ENCODE assay signal across 7 cellular contexts in genomic region chr18:109130-109921, GRCh38. TPM values are rescaled to one million over a fixed set of nuclear protein-coding genes. Genes with fewer than 3 reads are reported as not detected.
DNase-seq lines count a peak whose midpoint lies in the region; ATAC-seq and TF ChIP-seq lines count a peak whose summit lies in the region.
"Not testable (repeated sequence)": the region's sequence is repeated elsewhere in the genome, so short reads cannot be mapped to it uniquely, and the experiment has no call there.

No MANE protein-coding gene starts in this region.

- in situ Hi-C loops in GM13976 (cut with MboI; ENCODE audit: low sequenced_read_pairs, unreplicated experiment), result not testable (repeated sequence)

- not testable (repeated sequence) for H3K27me3 ChIP-seq in OCI-LY3 (ENCODE audit: low read depth, low read length); heart left ventricle; parathyroid adenoma (ENCODE audit: control insufficient read depth, insufficient read depth, low read length)

- H3K4me2 ChIP-seq in OCI-LY3 (ENCODE audit: low read length); parathyroid adenoma (ENCODE audit: low read length): not testable (repeated sequence)

- not testable (repeated sequence) for DNase-seq in GM13976 (ENCODE audit: low spot score)
- peak; percentile 46 for DNase-seq in activated CD4-positive, alpha-beta memory T cell treated with anti-CD3 and anti-CD28 coated beads for 36 hours
- peak; percentile 60 for DNase-seq in central memory CD4-positive, alpha-beta T cell
- peak in 1 of 5 donors; percentile 36 for DNase-seq in heart left ventricle

- not testable (repeated sequence) for H3K79me2 ChIP-seq in OCI-LY3 (ENCODE audit: low read length); parathyroid adenoma

- POLR2A ChIA-PET in activated CD4-positive, alpha-beta memory T cell treated with anti-CD3 and anti-CD28 coated beads for 36 hours (lab: Charles Lee), result not testable (repeated sequence)

- TF ChIP-seq CTCF in GM13976 (IDR thresholded peaks at IDR 0.05; ENCODE audit: borderline replicate concordance, control extremely low read depth, extremely low read depth, insufficient read depth, missing control alignments) (peak; percentile 27), OCI-LY3 (IDR thresholded peaks at IDR 0.05; ENCODE audit: low read depth, low read length) (peak; percentile 20; the same call in 1 of the 2 replicates), heart left ventricle (IDR thresholded peaks at IDR 0.05) (peak in 1 of 12 donors; percentile 6)
- not testable (repeated sequence) for TF ChIP-seq CTCF in parathyroid adenoma (IDR thresholded peaks at IDR 0.05)

- ATAC-seq in HG02759 (IDR thresholded peaks at IDR 0.05; ENCODE audit: unreplicated experiment), result peak; percentile 12
- ATAC-seq in heart left ventricle, result peak in 3 of 4 donors; percentile 22 to 46 (median 27)

- 29 to 43% (median 34%) methylated on average over 7 of the region's 7 CpGs for WGBS in heart left ventricle, 4 donors

- peaks cover 12% of the 10 kb centered on the region for H3K4me1 Mint-ChIP-seq in activated CD4-positive, alpha-beta memory T cell treated with anti-CD3 and anti-CD28 coated beads for 36 hours (ENCODE audit: low read depth)

- intact Hi-C loops in activated CD4-positive, alpha-beta memory T cell treated with anti-CD3 and anti-CD28 coated beads for 36 hours (cut with micrococcal nuclease); heart left ventricle (cut with DNase I): not testable (repeated sequence)

- not testable (repeated sequence) for H3K36me3 ChIP-seq in OCI-LY3 (replicated peaks; ENCODE audit: low read depth, low read length); heart left ventricle; parathyroid adenoma (ENCODE audit: control insufficient read depth, insufficient read depth, low read length)

- H3K27ac ChIP-seq in OCI-LY3 (ENCODE audit: low read length); heart left ventricle: not testable (repeated sequence)
- H3K27ac ChIP-seq in parathyroid adenoma, result peak overlapping the region; percentile 93

- H2AFZ ChIP-seq in OCI-LY3 (ENCODE audit: low read depth, low read length); parathyroid adenoma: not testable (repeated sequence)

- not testable (repeated sequence) for H3K27me3 Mint-ChIP-seq in activated CD4-positive, alpha-beta memory T cell treated with anti-CD3 and anti-CD28 coated beads for 36 hours

- TF ChIP-seq POLR2A in heart left ventricle (IDR thresholded peaks at IDR 0.05), result not testable (repeated sequence)

- not testable (repeated sequence) for H3K9ac ChIP-seq in OCI-LY3 (ENCODE audit: low read length); parathyroid adenoma

- H3K36me3 Mint-ChIP-seq in activated CD4-positive, alpha-beta memory T cell treated with anti-CD3 and anti-CD28 coated beads for 36 hours, result not testable (repeated sequence)

- H3K4me3 ChIP-seq in OCI-LY3 (ENCODE audit: low read length); heart left ventricle; parathyroid adenoma (ENCODE audit: low read depth, low read length): not testable (repeated sequence)

- H4K20me1 ChIP-seq in OCI-LY3 (ENCODE audit: insufficient read depth, low read length), result not testable (repeated sequence)

- CTCF ChIA-PET in activated CD4-positive, alpha-beta memory T cell treated with anti-CD3 and anti-CD28 coated beads for 36 hours (lab: Charles Lee), result not testable (repeated sequence)

- H3K27ac Mint-ChIP-seq in activated CD4-positive, alpha-beta memory T cell treated with anti-CD3 and anti-CD28 coated beads for 36 hours, result peak overlapping the region; percentile 0

- not testable (repeated sequence) for H3K9me3 ChIP-seq in OCI-LY3 (ENCODE audit: insufficient read depth, low read length); heart left ventricle; parathyroid adenoma (ENCODE audit: control insufficient read depth, low read length)

- peaks cover 27% of the 10 kb centered on the region for H3K9me3 Mint-ChIP-seq in activated CD4-positive, alpha-beta memory T cell treated with anti-CD3 and anti-CD28 coated beads for 36 hours

- not testable (repeated sequence) for H3K4me1 ChIP-seq in OCI-LY3 (ENCODE audit: low read length); heart left ventricle
- H3K4me1 ChIP-seq in parathyroid adenoma, result peaks cover 26% of the 10 kb centered on the region

- H3K4me3 Mint-ChIP-seq in activated CD4-positive, alpha-beta memory T cell treated with anti-CD3 and anti-CD28 coated beads for 36 hours, result not testable (repeated sequence)

RNA-seq across cellular contexts. Expression of gene USP14, which starts 49.0 kb away (rescaled TPM):
- total RNA-seq in activated CD4-positive, alpha-beta memory T cell treated with anti-CD3 and anti-CD28 coated beads for 36 hours, result 10 to 100 TPM; 88.2 to 90.8 TPM
- total RNA-seq in heart left ventricle, result 10 to 100 TPM; 19.1 to 61.5 (median 48.9) TPM
- polyA plus RNA-seq in heart left ventricle, result 10 to 100 TPM; 16.5 to 42.9 TPM

RNA-seq across cellular contexts. Expression of gene TUBB8B, which starts 59.9 kb away (rescaled TPM):
- total RNA-seq in activated CD4-positive, alpha-beta memory T cell treated with anti-CD3 and anti-CD28 coated beads for 36 hours, result not detected
- total RNA-seq in heart left ventricle, result not detected
- not detected for polyA plus RNA-seq in heart left ventricle
